Comparison of ENCODE assay signal across 17 cellular contexts in the genomic region with DNA sequence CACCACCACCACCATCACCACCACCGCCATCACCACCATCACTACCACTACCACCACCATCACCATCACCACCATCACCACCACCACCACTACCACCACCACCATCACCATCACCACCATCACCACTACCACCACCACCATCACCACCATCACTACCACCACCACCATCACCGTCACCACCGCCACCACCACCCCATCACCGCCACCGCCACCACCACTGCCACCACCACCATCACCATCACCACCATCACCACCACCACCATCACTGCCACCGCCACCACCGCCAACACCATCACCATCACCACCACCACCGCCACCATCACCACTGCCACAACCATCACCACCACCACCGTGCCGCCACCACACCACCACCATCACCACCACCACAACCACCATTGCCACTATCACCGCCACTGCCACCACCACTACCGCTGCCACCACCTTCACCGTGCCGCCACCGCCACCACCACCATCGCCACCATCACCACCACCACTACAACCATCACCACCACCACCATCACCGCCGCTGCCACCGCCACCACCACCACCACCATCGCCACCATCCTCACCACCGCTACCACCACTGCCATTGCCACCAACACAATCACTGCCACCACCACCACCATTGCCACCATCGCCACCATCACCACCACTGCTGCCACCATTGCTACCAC.
DNase-seq lines count a peak whose midpoint lies in the region; ATAC-seq, FAIRE-seq and TF ChIP-seq lines count a peak whose summit lies in the region.
"Had no signal": no experiment of that assay in that cellular context is flagged by ENCODE, and none has a peak within 500 bp of the region (broad histone marks: within the 10 kb centered on the region; RNA-seq: fewer than 3 reads in every experiment).

No MANE protein-coding gene starts in this region.

- BruUV-seq in IMR-90 (replicated peaks; lab: Mats Ljungman, UMichigan), result no TSS peak

- no peaks in the 10 kb centered on the region for H3K27me3 Mint-ChIP-seq in stimulated activated memory B cell treated with anti-CD40 and anti-IgM and Interleukin-4, amounts not matched to agents 10 μg/mL and 1 μg/mL and 100 μg/mL, for 72 hours
- H3K27me3 Mint-ChIP-seq: IgD-negative memory B cell had no signal

- TF ChIP-seq POLR2A in IMR-90 (IDR thresholded peaks at IDR 0.05; ENCODE audit: low read depth, low read length), result no peak

- H3K27me3 ChIP-seq in IMR-90 (ENCODE audit: control insufficient read depth, insufficient read depth, low read length) (no peaks in the 10 kb centered on the region), mesenchymal stem cell (ENCODE audit: control insufficient read depth in 1 of 2, insufficient read depth in 1 of 2, low read length in 2 of 2) (no peaks in the 10 kb centered on the region)

- no peak overlapping the region for H2BK12ac ChIP-seq in mesenchymal stem cell (ENCODE audit: low read length in 2 of 2)

- H3K4me3 Mint-ChIP-seq in stimulated activated memory B cell treated with anti-CD40 and anti-IgM and Interleukin-4, amounts not matched to agents 10 μg/mL and 1 μg/mL and 100 μg/mL, for 72 hours, result no peak overlapping the region
- H3K4me3 Mint-ChIP-seq: CD14-positive monocyte; CD8-positive, alpha-beta T cell; IgD-negative memory B cell had no signal

- no peaks in the 10 kb centered on the region for H3K36me3 Mint-ChIP-seq in stimulated activated memory B cell treated with anti-CD40 and anti-IgM and Interleukin-4, amounts not matched to agents 10 μg/mL and 1 μg/mL and 100 μg/mL, for 72 hours
- H3K36me3 Mint-ChIP-seq: CD14-positive monocyte; CD8-positive, alpha-beta T cell; IgD-negative memory B cell had no signal

- TF ChIP-seq CTCF in IMR-90 (conservative IDR thresholded peaks at IDR 0.05; ENCODE audit: low read depth, low read length), result no peak
- TF ChIP-seq CTCF in D721Med (IDR thresholded peaks at IDR 0.05; ENCODE audit: insufficient read depth, missing control alignments), result no peak

- no peak for ATAC-seq in IMR-90 (ENCODE audit: low read depth)
- ATAC-seq in stimulated activated memory B cell treated with anti-CD40 and anti-IgM and Interleukin-4, amounts not matched to agents 10 μg/mL and 1 μg/mL and 100 μg/mL, for 72 hours, result peak; percentile 65
- ATAC-seq: A549; CD8-positive, alpha-beta T cell had no signal

- no peak overlapping the region for H4K5ac ChIP-seq in IMR-90 (ENCODE audit: low read depth, low read length)

- no peak overlapping the region for H3K4me2 ChIP-seq in IMR-90 (ENCODE audit: low read depth, low read length)
- H3K4me2 ChIP-seq in mesenchymal stem cell (ENCODE audit: low read length, poor library complexity, severe bottlenecking), result no peak overlapping the region
- H3K4me2 ChIP-seq: A549 had no signal

- H3K14ac ChIP-seq in IMR-90 (replicated peaks; ENCODE audit: low read depth, low read length) (no peak overlapping the region), mesenchymal stem cell (ENCODE audit: low read length in 2 of 2) (peak overlapping the region in 1 of 2 experiments; percentile 49)

- intact Hi-C loops in IMR-90 (cut with micrococcal nuclease), result no loop called here

- H2BK5ac ChIP-seq in IMR-90 (ENCODE audit: low read depth, low read length, poor library complexity, severe bottlenecking) (peak overlapping the region; percentile 72), mesenchymal stem cell (ENCODE audit: low read depth, low read length, poor library complexity, severe bottlenecking) (no peak overlapping the region)

- H3K18ac ChIP-seq in IMR-90 (ENCODE audit: low read depth, low read length) (no peak overlapping the region), mesenchymal stem cell (ENCODE audit: low read depth in 1 of 2, low read length in 2 of 2) (no peak overlapping the region)

- in situ Hi-C loops in IMR-90 (cut with MboI; ENCODE audit: low sequenced_read_pairs), result no loop called here

- FAIRE-seq in D721Med (lab: Jason Lieb, UNC), result no peak
- FAIRE-seq: A549 had no signal

- H3K4ac ChIP-seq in IMR-90 (ENCODE audit: low read depth, low read length) (no peak overlapping the region), mesenchymal stem cell (ENCODE audit: low read depth in 1 of 2, low read length in 2 of 2) (no peak overlapping the region)

- no peak for TF ChIP-seq RAD21 in IMR-90 (IDR thresholded peaks at IDR 0.05; ENCODE audit: low read length)

- dilution Hi-C loops in IMR-90 (cut with HindIII; ENCODE audit: low sequenced_read_pairs, unreplicated experiment), result no loop called here

- H3K27ac ChIP-seq in IMR-90 (ENCODE audit: insufficient read depth, low read length) (no peak overlapping the region), mesenchymal stem cell (ENCODE audit: low read length, poor library complexity, severe bottlenecking) (no peak overlapping the region)
- H3K27ac ChIP-seq: A549, GM23248, HL-60 had no signal

- H3K23ac ChIP-seq in IMR-90 (ENCODE audit: low read depth, low read length) (no peak overlapping the region), mesenchymal stem cell (ENCODE audit: low read length in 2 of 2) (no peak overlapping the region)

- H2AK9ac ChIP-seq in IMR-90 (replicated peaks; ENCODE audit: low read depth, low read length, poor library complexity), result no peak overlapping the region

- H4K20me1 ChIP-seq in IMR-90 (ENCODE audit: insufficient read depth, low read length), result no peaks in the 10 kb centered on the region

- H2BK20ac ChIP-seq in IMR-90 (ENCODE audit: low read depth, low read length), result no peak overlapping the region

- H3K4me3 ChIP-seq in IMR-90 (ENCODE audit: insufficient read depth, low read depth, low read length) (no peak overlapping the region), mesenchymal stem cell (ENCODE audit: insufficient read depth in 1 of 2, low read depth in 1 of 2, low read length in 2 of 2) (peak overlapping the region in 1 of 2 experiments; percentile 12)
- H3K4me3 ChIP-seq: A549, GM23248 had no signal

- no peak overlapping the region for H2BK120ac ChIP-seq in IMR-90 (ENCODE audit: low read depth, low read length)
- H2BK120ac ChIP-seq in mesenchymal stem cell (ENCODE audit: low read depth, low read length), result no peak overlapping the region

- H4K8ac ChIP-seq in IMR-90 (ENCODE audit: low read depth in 2 of 2, low read length in 2 of 2) (no peak overlapping the region), mesenchymal stem cell (ENCODE audit: low read length) (peak overlapping the region; percentile 50)

- no peak overlapping the region for H3K27ac Mint-ChIP-seq in stimulated activated memory B cell treated with anti-CD40 and anti-IgM and Interleukin-4, amounts not matched to agents 10 μg/mL and 1 μg/mL and 100 μg/mL, for 72 hours
- H3K27ac Mint-ChIP-seq: CD14-positive monocyte; CD8-positive, alpha-beta T cell; IgD-negative memory B cell had no signal

- H3K9me1 ChIP-seq in IMR-90 (ENCODE audit: insufficient read depth, low read length), result no peaks in the 10 kb centered on the region

- peaks cover 6% of the 10 kb centered on the region; the same call in 1 of the 2 replicates for H3K9me3 ChIP-seq in IMR-90 (ENCODE audit: control insufficient read depth, insufficient read depth, low read length)
- H3K9me3 ChIP-seq in mesenchymal stem cell (ENCODE audit: control insufficient read depth, low read length), result peaks cover 10% of the 10 kb centered on the region
- H3K9me3 ChIP-seq: A549 had no signal

- no peak overlapping the region for H4K91ac ChIP-seq in IMR-90 (ENCODE audit: insufficient read depth, low read depth, low read length)
- H4K91ac ChIP-seq in mesenchymal stem cell (ENCODE audit: low read length), result peak overlapping the region; percentile 80

- H2BK15ac ChIP-seq in IMR-90 (ENCODE audit: low read depth, low read length) (no peak overlapping the region), mesenchymal stem cell (ENCODE audit: low read depth, poor library complexity, severe bottlenecking) (no peak overlapping the region)

- H3K4me1 Mint-ChIP-seq in stimulated activated memory B cell treated with anti-CD40 and anti-IgM and Interleukin-4, amounts not matched to agents 10 μg/mL and 1 μg/mL and 100 μg/mL, for 72 hours, result no peaks in the 10 kb centered on the region
- H3K4me1 Mint-ChIP-seq: CD14-positive monocyte, IgD-negative memory B cell had no signal

- H3K79me1 ChIP-seq in IMR-90 (ENCODE audit: low read depth in 1 of 2, low read length in 2 of 2) (no peaks in the 10 kb centered on the region), mesenchymal stem cell (replicated peaks; ENCODE audit: low read length, poor library complexity, severe bottlenecking) (no peaks in the 10 kb centered on the region)

- H3K56ac ChIP-seq in IMR-90 (ENCODE audit: extremely low read depth, insufficient read depth, low read length), result no peak overlapping the region

- 89% methylated on average over 12 of the region's 22 CpGs; no CpG with 5 or more reads in 1 of the 2 experiments for WGBS in IMR-90 (ENCODE audit: extremely low coverage in 2 of 2, insufficient read length in 1 of 2), 2 experiments
- 79% methylated on average over 18 of the region's 22 CpGs for WGBS in mesenchymal stem cell

- no peak for DNase-seq in IMR-90
- peak; percentile 1 for DNase-seq in dermis blood vessel endothelial cell
- no peak for DNase-seq in mesenchymal stem cell
- no peak for DNase-seq in T-helper 9 cell
- no peak for DNase-seq in D721Med (ENCODE audit: insufficient read length, low spot score)
- DNase-seq in NCI-H2196 treated with DMSO at 0.1 percent for 48 hours (lab: John Stamatoyannopoulos, UW; ENCODE audit: unreplicated experiment), result no peak
- DNase-seq: CD8-positive, alpha-beta T cell; COR-L47; DMS53; GF-D8; GM23248; H7 had no signal

- H3K36me3 ChIP-seq in IMR-90 (ENCODE audit: control insufficient read depth, insufficient read depth, low read length), result no peaks in the 10 kb centered on the region
- H3K36me3 ChIP-seq in mesenchymal stem cell (ENCODE audit: control insufficient read depth in 1 of 2, insufficient read depth in 2 of 2, low read depth in 1 of 2, low read length in 2 of 2), result peaks cover 0 to 3% of the 10 kb centered on the region in 2 experiments

- no peak overlapping the region for H3K9ac ChIP-seq in IMR-90 (ENCODE audit: low read depth, low read length)
- no peak overlapping the region for H3K9ac ChIP-seq in mesenchymal stem cell (ENCODE audit: low read length)
- H3K9ac ChIP-seq: GM23248 had no signal

- CTCF ChIA-PET in IMR-90 (lab: Yijun Ruan, JAX), result no interaction called here

- POLR2A ChIA-PET in IMR-90 (lab: Charles Lee; ENCODE audit: unreplicated experiment), result no interaction called here

- no peak overlapping the region for H2AFZ ChIP-seq in IMR-90 (replicated peaks; ENCODE audit: low read length, poor library complexity)
- no peak overlapping the region for H2AFZ ChIP-seq in mesenchymal stem cell (ENCODE audit: low read depth, low read length)
- H2AFZ ChIP-seq: GM23248 had no signal

- H2AK5ac ChIP-seq in IMR-90 (ENCODE audit: low read depth, low read length), result no peak overlapping the region
- no peak overlapping the region for H2AK5ac ChIP-seq in mesenchymal stem cell (ENCODE audit: low read length, severe bottlenecking)

- peaks cover 16% of the 10 kb centered on the region for H3K9me3 Mint-ChIP-seq in stimulated activated memory B cell treated with anti-CD40 and anti-IgM and Interleukin-4, amounts not matched to agents 10 μg/mL and 1 μg/mL and 100 μg/mL, for 72 hours

- H3K4me1 ChIP-seq in IMR-90 (ENCODE audit: control insufficient read depth, insufficient read depth, low read length), result no peaks in the 10 kb centered on the region
- no peaks in the 10 kb centered on the region for H3K4me1 ChIP-seq in mesenchymal stem cell (ENCODE audit: control insufficient read depth, insufficient read depth, low read depth, low read length)
- H3K4me1 ChIP-seq: A549 had no signal

TF ChIP-seq in IMR-90, 13 proteins besides CTCF, POLR2A, EP300 and RAD21 (continues in another document):
- no peak for TF ChIP-seq FOS (IDR thresholded peaks at IDR 0.05; ENCODE audit: low read depth, low read length)
